In genomic region chr3:196193037-196193737, GRCh38 we compare ENCODE assay signal across 9 cellular contexts. TPM values are rescaled to one million over a fixed set of nuclear protein-coding genes. Genes with fewer than 3 reads are reported as not detected.
A peak's percentile ranks its signal among the peaks of the same experiment; 100 is the strongest.
DNase-seq lines count a peak whose midpoint lies in the region; FAIRE-seq and TF ChIP-seq lines count a peak whose summit lies in the region.
"Had no signal": no experiment of that assay in that cellular context is flagged by ENCODE, and none has a peak within 500 bp of the region (broad histone marks: within the 10 kb centered on the region; RNA-seq: fewer than 3 reads in every experiment).

No MANE protein-coding gene starts in this region.

- H3K4me2 ChIP-seq in OCI-LY3 (ENCODE audit: low read length) (peak overlapping the region; percentile 71), H1 (ENCODE audit: insufficient read depth in 1 of 2, low read depth in 2 of 2, low read length in 2 of 2) (no peak overlapping the region)

- H4K5ac ChIP-seq in H1 (ENCODE audit: insufficient read length, low read depth, low read length): no peak overlapping the region

- WGBS in H1 (ENCODE audit: extremely low coverage in 1 of 2, insufficient coverage in 1 of 2, insufficient read length in 1 of 2, insufficient replicate concordance in 2 of 2, low coverage in 1 of 2, low lambda C conversion rate in 2 of 2, missing lambda C conversion rate in 1 of 2), 2 experiments: 95% methylated on average over 15 of the region's 15 CpGs; no CpG with 5 or more reads in 1 of the 2 experiments

- peak overlapping the region; percentile 86 for H2BK5ac ChIP-seq in H1 (ENCODE audit: low read depth, low read length)

- H3K4me1 Mint-ChIP-seq in activated CD4-positive, alpha-beta T cell treated with anti-CD3 and anti-CD28 coated beads, Interleukin-2, amount 10 ng/mL, durations not matched to agents 24 days and 14 days: peaks cover 38% of the 10 kb centered on the region

- peak overlapping the region; percentile 47; the same call in 1 of the 2 replicates for H2AFZ ChIP-seq in OCI-LY3 (ENCODE audit: low read depth, low read length)
- H2AFZ ChIP-seq in H1 (ENCODE audit: low read length): no peak overlapping the region

- no peak overlapping the region for H3K56ac ChIP-seq in H1 (replicated peaks; ENCODE audit: insufficient read length, low read depth, low read length)

- intact Hi-C loops in activated CD4-positive, alpha-beta T cell treated with anti-CD3 and anti-CD28 coated beads, Interleukin-2, amount 10 ng/mL, durations not matched to agents 24 days and 14 days (cut with micrococcal nuclease): loop anchor here (2.0 kb wide), 1 partner anchor 14 kb away; no protein-coding TSS in a partner anchor

- H4K20me1 ChIP-seq in OCI-LY3 (ENCODE audit: insufficient read depth, low read length) (no peaks in the 10 kb centered on the region), H1 (replicated peaks in 1 of 2; ENCODE audit: control insufficient read depth in 1 of 2, insufficient read depth in 2 of 2, low read length in 2 of 2) (peaks cover 0 to 2% of the 10 kb centered on the region in 2 experiments)

- no peak overlapping the region for H3K23ac ChIP-seq in H1 (ENCODE audit: insufficient read length)

- H3K9me3 Mint-ChIP-seq in activated CD4-positive, alpha-beta T cell treated with anti-CD3 and anti-CD28 coated beads, Interleukin-2, amount 10 ng/mL, durations not matched to agents 24 days and 14 days: no peaks in the 10 kb centered on the region
- H3K9me3 Mint-ChIP-seq: mesothelial cell of epicardium had no signal

- H3K23me2 ChIP-seq in H1 (ENCODE audit: low read depth, low read length): no peaks in the 10 kb centered on the region

- H3K27me3 ChIP-seq in OCI-LY3 (ENCODE audit: low read depth, low read length): no peaks in the 10 kb centered on the region
- H3K27me3 ChIP-seq in H1 (replicated peaks in 1 of 4; ENCODE audit: control insufficient read depth in 3 of 4, extremely low read depth in 1 of 4, insufficient read depth in 3 of 4, low read length in 3 of 4): no peaks in the 10 kb centered on the region

- H2BK12ac ChIP-seq in H1 (ENCODE audit: low read depth, low read length): peak overlapping the region; percentile 68; the same call in 1 of the 2 replicates

- H3K79me1 ChIP-seq in H1 (ENCODE audit: low read depth, low read length): no peaks in the 10 kb centered on the region

- no peaks in the 10 kb centered on the region for H3K27me3 Mint-ChIP-seq in activated CD4-positive, alpha-beta T cell treated with anti-CD3 and anti-CD28 coated beads, Interleukin-2, amount 10 ng/mL, durations not matched to agents 24 days and 14 days

- no peak overlapping the region for H4K8ac ChIP-seq in H1 (ENCODE audit: extremely low read depth, insufficient read depth, low read length)

- CTCF ChIA-PET in H1 (lab: Charles Lee; ENCODE audit: partially characterized antibody): interaction anchor here (1.1 to 11.5 kb wide), 6 partner anchors 13 to 171 kb away, joined by 3 to 299 read pairs (median 8); no protein-coding TSS in a partner anchor

- peak overlapping the region; percentile 83 for H3K18ac ChIP-seq in H1 (ENCODE audit: extremely low read depth, low read length)

- H3K4me1 ChIP-seq in OCI-LY3 (ENCODE audit: low read length) (peaks cover 81% of the 10 kb centered on the region), H1 (replicated peaks in 1 of 4; ENCODE audit: control insufficient read depth in 3 of 4, insufficient read depth in 4 of 4, low read length in 3 of 4) (peaks cover 0 to 8% (median 1%) of the 10 kb centered on the region in 4 experiments; a peak in 3 of 7 replicates)

- H3K27ac Mint-ChIP-seq in activated CD4-positive, alpha-beta T cell treated with anti-CD3 and anti-CD28 coated beads, Interleukin-2, amount 10 ng/mL, durations not matched to agents 24 days and 14 days: peak overlapping the region; percentile 99
- H3K27ac Mint-ChIP-seq: mesothelial cell of epicardium had no signal

- H3K4me3 ChIP-seq in OCI-LY3 (ENCODE audit: low read length) (peak overlapping the region; percentile 59), H1 (ENCODE audit: extremely low read depth in 1 of 4, insufficient read depth in 2 of 4, low read depth in 3 of 4, low read length in 4 of 4) (no peak overlapping the region)

- H3K79me2 ChIP-seq in OCI-LY3 (ENCODE audit: low read length): peaks cover 20% of the 10 kb centered on the region; the same call in 1 of the 2 replicates
- no peaks in the 10 kb centered on the region for H3K79me2 ChIP-seq in H1 (ENCODE audit: control insufficient read depth in 1 of 2, insufficient read depth in 2 of 2, low read length in 2 of 2)

- DNase-seq in activated CD4-positive, alpha-beta T cell treated with anti-CD3 and anti-CD28 coated beads, Interleukin-2, amount 10 ng/mL, durations not matched to agents 24 days and 14 days: peak; percentile 70
- no peak for DNase-seq in activated CD4-positive, alpha-beta T cell treated with anti-CD3 and anti-CD28 coated beads, Interleukin-2, amount 50 U/mL, for 48 hours
- DNase-seq in H1 (ENCODE audit: low read depth in 1 of 2, low spot score in 2 of 2) (no peak), nucleus accumbens (lab: John Stamatoyannopoulos, UW) (no peak)
- peak; percentile 50 for DNase-seq in stimulated activated CD8-positive, alpha-beta memory T cell treated with anti-CD3 and anti-CD28 coated beads, Interleukin-4, amount 100 ng/mL, for 48 hours
- no peak for DNase-seq in stimulated activated CD4-positive, alpha-beta T cell treated with anti-CD3 and anti-CD28 coated beads, Interleukin-2, amount 100 ng/mL, for 48 hours
- no peak for DNase-seq in stimulated activated CD4-positive, alpha-beta T cell treated with anti-CD3 and anti-CD28 coated beads, Interleukin-2, amount 100 ng/mL, for 24 hours

- H3K9me3 ChIP-seq in OCI-LY3 (ENCODE audit: insufficient read depth, low read length) (no peaks in the 10 kb centered on the region), H1 (ENCODE audit: insufficient read depth in 2 of 2, low read depth in 1 of 2, low read length in 1 of 2) (no peaks in the 10 kb centered on the region)

- H2BK20ac ChIP-seq in H1 (ENCODE audit: low read length): no peak overlapping the region

- peak overlapping the region; percentile 91 for H3K27ac ChIP-seq in OCI-LY3 (ENCODE audit: low read length)
- H3K27ac ChIP-seq in H1 (ENCODE audit: low read depth, low read length): peak overlapping the region; percentile 38; the same call in 1 of the 2 replicates

- H3K36me3 Mint-ChIP-seq in activated CD4-positive, alpha-beta T cell treated with anti-CD3 and anti-CD28 coated beads, Interleukin-2, amount 10 ng/mL, durations not matched to agents 24 days and 14 days (ENCODE audit: low read depth): no peaks in the 10 kb centered on the region
- H3K36me3 Mint-ChIP-seq: mesothelial cell of epicardium had no signal

- H3K4ac ChIP-seq in H1 (replicated peaks; ENCODE audit: insufficient read length, low read depth, low read length): peak overlapping the region; percentile 27

- POLR2A ChIA-PET in H1 (lab: Charles Lee; ENCODE audit: partially characterized antibody): interaction anchor here (1.0 to 1.2 kb wide), 2 partner anchors 113 to 129 kb away, joined by 3 to 11 read pairs; partner anchors contain the start of gene TFRC

- H3K9ac ChIP-seq in OCI-LY3 (ENCODE audit: low read length) (peak overlapping the region; percentile 78), H1 (replicated peaks in 1 of 4; ENCODE audit: extremely low read depth in 1 of 4, low read depth in 3 of 4, low read length in 3 of 4) (no peak overlapping the region; a peak in 1 of 7 replicates)

- TF ChIP-seq POLR2A in H1 (IDR thresholded peaks at IDR 0.05; ENCODE audit: control extremely low read depth in 1 of 2, low read depth in 2 of 2, low read length in 2 of 2): no peak

- no peak for TF ChIP-seq CTCF in OCI-LY3 (IDR thresholded peaks at IDR 0.05; ENCODE audit: low read depth, low read length)
- no peak for TF ChIP-seq CTCF in H1 (IDR thresholded peaks at IDR 0.05; ENCODE audit: control extremely low read depth in 1 of 3, insufficient read depth in 1 of 3, low read depth in 1 of 3, low read length in 3 of 3)

- H3K14ac ChIP-seq in H1 (ENCODE audit: insufficient read length): no peak overlapping the region

- no peak overlapping the region for H2BK120ac ChIP-seq in H1 (replicated peaks; ENCODE audit: low read depth, low read length)

- no peak for TF ChIP-seq RAD21 in H1 (IDR thresholded peaks at IDR 0.05 in 1 of 2, conservative IDR thresholded peaks at IDR 0.05 in 1 of 2; ENCODE audit: low read depth in 2 of 2, low read length in 2 of 2)

- H3K4me3 Mint-ChIP-seq in activated CD4-positive, alpha-beta T cell treated with anti-CD3 and anti-CD28 coated beads, Interleukin-2, amount 10 ng/mL, durations not matched to agents 24 days and 14 days: peak overlapping the region; percentile 76
- H3K4me3 Mint-ChIP-seq: mesothelial cell of epicardium had no signal

- no peak for TF ChIP-seq EP300 in H1 (IDR thresholded peaks at IDR 0.05; ENCODE audit: borderline replicate concordance in 1 of 2, low read depth in 2 of 2, low read length in 2 of 2)

- H4K91ac ChIP-seq in H1 (replicated peaks; ENCODE audit: insufficient read length, low read length): no peak overlapping the region

- no peak for FAIRE-seq in H1 (lab: Jason Lieb, UNC)

- H3K36me3 ChIP-seq in OCI-LY3 (replicated peaks; ENCODE audit: low read depth, low read length): no peaks in the 10 kb centered on the region
- H3K36me3 ChIP-seq in H1 (ENCODE audit: control insufficient read depth in 2 of 4, insufficient read depth in 4 of 4, low read length in 3 of 4): no peaks in the 10 kb centered on the region

- peak overlapping the region; percentile 72; the same call in 1 of the 2 replicates for H2AK5ac ChIP-seq in H1 (ENCODE audit: low read depth, low read length)

- peak overlapping the region; percentile 72; the same call in 1 of the 2 replicates for H2BK15ac ChIP-seq in H1 (ENCODE audit: low read length)

RNA-seq across cellular contexts. Expression of gene ZDHHC19, which starts 18.0 kb away (rescaled TPM):
- total RNA-seq in activated CD4-positive, alpha-beta T cell treated with anti-CD3 and anti-CD28 coated beads, Interleukin-2, amount 10 ng/mL, durations not matched to agents 24 days and 14 days: not detected in 2 replicates
- 4.1 and 4.5 TPM in 2 replicates for total RNA-seq in H1 (2021; fragmentation: NEBNext Ultra II Directional; extraction: Animal tissue kit (Norgen Biotek cat#: 25700))
- polyA plus RNA-seq in H1 (2011; rRNA removed): 2.5 and 4.9 TPM in 2 replicates
- polyA plus RNA-seq in H1 (2011; cell fraction: cytosol; rRNA removed): 1.4 TPM
- polyA plus RNA-seq in H1 (2011; cell fraction: nucleus; rRNA removed): 6.2 TPM
- polyA plus RNA-seq in H1 (2012, experiment 1 of 2): 3.8 to 10.5 TPM (median 6.0 TPM) in 4 replicates
- polyA plus RNA-seq in H1 (2012, experiment 2 of 2): 8.0 TPM
- polyA plus RNA-seq in H1 (2013, experiment 1 of 2): 6.4 TPM
- polyA plus RNA-seq in H1 (2013, experiment 2 of 2): 5.5 TPM
- 0.69 and 1.1 TPM in 2 replicates for polyA minus RNA-seq in H1 (2011; rRNA and poly(A)+ RNA removed)
- 1.7 TPM for polyA minus RNA-seq in H1 (2011; cell fraction: cytosol; rRNA and poly(A)+ RNA removed)
- not detected for polyA minus RNA-seq in H1 (2011; cell fraction: nucleus; rRNA and poly(A)+ RNA removed)

RNA-seq across cellular contexts. Expression of gene SLC51A, which starts 23.1 kb away (rescaled TPM):
- total RNA-seq in activated CD4-positive, alpha-beta T cell treated with anti-CD3 and anti-CD28 coated beads, Interleukin-2, amount 10 ng/mL, durations not matched to agents 24 days and 14 days: not detected in 2 replicates
- 7.7 and 9.8 TPM in 2 replicates for total RNA-seq in H1 (2021; fragmentation: NEBNext Ultra II Directional; extraction: Animal tissue kit (Norgen Biotek cat#: 25700))
- polyA plus RNA-seq in H1 (2011; rRNA removed): 6.3 and 8.3 TPM in 2 replicates
- polyA plus RNA-seq in H1 (2011; cell fraction: cytosol; rRNA removed): 6.1 TPM
- 16.9 TPM for polyA plus RNA-seq in H1 (2011; cell fraction: nucleus; rRNA removed)
- polyA plus RNA-seq in H1 (2012, experiment 1 of 2): 12.4 to 16.0 TPM (median 13.1 TPM) in 4 replicates
- polyA plus RNA-seq in H1 (2012, experiment 2 of 2): 9.8 TPM
- polyA plus RNA-seq in H1 (2013, experiment 1 of 2): 16.6 TPM
- 17.1 TPM for polyA plus RNA-seq in H1 (2013, experiment 2 of 2)
- polyA minus RNA-seq in H1 (2011; rRNA and poly(A)+ RNA removed): 4.7 and 6.5 TPM in 2 replicates
- polyA minus RNA-seq in H1 (2011; cell fraction: cytosol; rRNA and poly(A)+ RNA removed): 5.9 TPM
- polyA minus RNA-seq in H1 (2011; cell fraction: nucleus; rRNA and poly(A)+ RNA removed): 6.0 TPM
- total RNA-seq: mesothelial cell of epicardium had no signal

Comparison
In these comparisons a context has a peak if more than half of its experiments do, and no peak if none do; other contexts are left out.
1. DNase-seq: peak in activated CD4-positive, alpha-beta T cell treated with anti-CD3 and anti-CD28 coated beads, Interleukin-2, amount 10 ng/mL, durations not matched to agents 24 days and 14 days (single experiment) and stimulated activated CD8-positive, alpha-beta memory T cell treated with anti-CD3 and anti-CD28 coated beads, Interleukin-4, amount 100 ng/mL, for 48 hours (single experiment); none in activated CD4-positive, alpha-beta T cell treated with anti-CD3 and anti-CD28 coated beads, Interleukin-2, amount 50 U/mL, for 48 hours (0 of 2), H1 (0 of 2), nucleus accumbens (0 of 56), stimulated activated CD4-positive, alpha-beta T cell treated with anti-CD3 and anti-CD28 coated beads, Interleukin-2, amount 100 ng/mL, for 48 hours (0 of 2) and stimulated activated CD4-positive, alpha-beta T cell treated with anti-CD3 and anti-CD28 coated beads, Interleukin-2, amount 100 ng/mL, for 24 hours (0 of 2).